ENCODE assay signal across 13 cellular contexts in genomic region chr18:26134110-26134509, GRCh38. TPM values are rescaled to one million over a fixed set of nuclear protein-coding genes. Genes with fewer than 3 reads are reported as not detected.
A peak's percentile ranks its signal among the peaks of the same experiment; 100 is the strongest.
DNase-seq lines count a peak whose midpoint lies in the region; TF ChIP-seq lines count a peak whose summit lies in the region.
"Had no signal": no experiment of that assay in that cellular context is flagged by ENCODE, and none has a peak within 500 bp of the region (broad histone marks: within the 10 kb centered on the region; RNA-seq: fewer than 3 reads in every experiment).

No MANE protein-coding gene starts in this region.

- H3K27ac Mint-ChIP-seq in type B pancreatic cell = no peak overlapping the region

- peaks cover 3% of the 10 kb centered on the region for H3K27me3 Mint-ChIP-seq in type B pancreatic cell

- no peak for TF ChIP-seq CTCF in type B pancreatic cell (conservative IDR thresholded peaks at IDR 0.05)

- DNase-seq in stimulated activated CD4-positive, alpha-beta T cell treated with anti-CD3 and anti-CD28 coated beads, Interleukin-15, amount 100 ng/mL, for 24 hours = peak; percentile 4
- DNase-seq in stimulated activated CD4-positive, alpha-beta T cell treated with anti-CD3 and anti-CD28 coated beads, Interleukin-2, amount 100 ng/mL, for 48 hours = no peak
- DNase-seq in OCI-M2 (lab: John Stamatoyannopoulos, UW; ENCODE audit: unreplicated experiment) = peak; percentile 7
- DNase-seq in erythroblast (lab: John Stamatoyannopoulos, UW) = no peak
- no peak for DNase-seq in type B pancreatic cell (ENCODE audit: extremely low spot score, unreplicated experiment)
- no peak for DNase-seq in SHP77 treated with DMSO at 0.1 percent for 48 hours (lab: John Stamatoyannopoulos, UW)
- DNase-seq in NCI-H2196 (lab: John Stamatoyannopoulos, UW; ENCODE audit: unreplicated experiment) = no peak
- no peak for DNase-seq in cortex of kidney (lab: John Stamatoyannopoulos, UW)
- DNase-seq: foreskin melanocyte, NCI-H187, SK-N-SH, small intestine had no signal

- H3K4me3 Mint-ChIP-seq in type B pancreatic cell = peak overlapping the region; percentile 20

- H3K36me3 Mint-ChIP-seq in type B pancreatic cell = no peaks in the 10 kb centered on the region

- H3K9me3 Mint-ChIP-seq in type B pancreatic cell = no peaks in the 10 kb centered on the region

- H3K4me1 Mint-ChIP-seq in type B pancreatic cell (ENCODE audit: unreplicated experiment) = peaks cover 4% of the 10 kb centered on the region

- TF ChIP-seq POLR2A in erythroblast (IDR thresholded peaks at IDR 0.05; ENCODE audit: low read length) = peak; percentile 3

RNA-seq across cellular contexts. Expression of gene PSMA8, which starts 0.4 kb away (rescaled TPM):
- 0.14 TPM in 1 of 2 replicates, not detected in the other for total RNA-seq in type B pancreatic cell (ENCODE audit: low replicate concordance)
- total RNA-seq: dermis microvascular lymphatic vessel endothelial cell had no signal

RNA-seq across cellular contexts. Expression of gene SS18, which starts 43.7 kb away (rescaled TPM):
- 77.1 and 85.7 TPM in 2 replicates for total RNA-seq in type B pancreatic cell (ENCODE audit: low replicate concordance)

Comparison
In these comparisons a context has a peak if more than half of its experiments do, and no peak if none do; other contexts are left out.
1. DNase-seq: peak in stimulated activated CD4-positive, alpha-beta T cell treated with anti-CD3 and anti-CD28 coated beads, Interleukin-15, amount 100 ng/mL, for 24 hours (single experiment) and OCI-M2 (single experiment); none in stimulated activated CD4-positive, alpha-beta T cell treated with anti-CD3 and anti-CD28 coated beads, Interleukin-2, amount 100 ng/mL, for 48 hours (0 of 2), erythroblast (0 of 2), type B pancreatic cell (single experiment), SHP77 treated with DMSO at 0.1 percent for 48 hours (single experiment), NCI-H2196 (single experiment) and cortex of kidney (single experiment).